19 cellular contexts compared by ENCODE assay signal in genomic region chr19:19269952-19270694, GRCh38. TPM values are rescaled to one million over a fixed set of nuclear protein-coding genes. Genes with fewer than 3 reads are reported as not detected.
"Had no signal": no experiment of that assay in that cellular context is flagged by ENCODE, and none has a peak within 500 bp of the region (broad histone marks: within the 10 kb centered on the region; RNA-seq: fewer than 3 reads in every experiment).

No MANE protein-coding gene starts in this region.

- H3K4me3 Mint-ChIP-seq: activated naive CD8-positive, alpha-beta T cell; memory B cell; nephron; T-helper 17 cell had no signal

- H3K27me3 ChIP-seq: breast epithelium had no signal

- H3K36me3 ChIP-seq: breast epithelium, sigmoid colon had no signal

- H3K4me1 ChIP-seq: breast epithelium had no signal

- H3K27ac Mint-ChIP-seq: activated naive CD8-positive, alpha-beta T cell; memory B cell; nephron; T-helper 17 cell had no signal

- H3K27ac ChIP-seq: breast epithelium, left lung, sigmoid colon had no signal

- DNase-seq: activated CD4-positive, alpha-beta T cell treated with anti-CD3 and anti-CD28 coated beads, Interleukin-2, amount 50 U/mL, for 1 hour; activated effector memory CD4-positive, alpha-beta T cell treated with anti-CD3 and anti-CD28 coated beads, Interleukin-2, amount 50 U/mL, for 16 hours; activated T-cell treated with anti-CD3 and anti-CD28 coated beads, Interleukin-2, amount 50 U/mL, for 1 hour; head of caudate nucleus; sigmoid colon; stimulated activated CD4-positive, alpha-beta T cell treated with anti-CD3 and anti-CD28 coated beads, Interleukin-12 subunit alpha, Interleukin-12 subunit beta, amount 100 ng/mL, for 4 hours; stimulated activated naive CD4-positive, alpha-beta T cell treated with Interleukin-2 at 50 U/mL for 16 hours; T-helper 17 cell had no signal

- H3K9me3 Mint-ChIP-seq: memory B cell, nephron had no signal

- H3K36me3 Mint-ChIP-seq: activated naive CD8-positive, alpha-beta T cell; memory B cell had no signal

- ATAC-seq: esophagus mucosa, left lung, T-helper 17 cell had no signal

- H3K4me3 ChIP-seq: breast epithelium, left lung, sigmoid colon had no signal

- H3K9me3 ChIP-seq: breast epithelium, left lung, sigmoid colon had no signal

RNA-seq across cellular contexts. Expression of gene TM6SF2, which starts 3.0 kb away (rescaled TPM):
- total RNA-seq: cerebellum, dermis microvascular lymphatic vessel endothelial cell, esophagus mucosa, pulmonary artery endothelial cell, T-helper 17 cell had no signal

RNA-seq across cellular contexts. Expression of gene NCAN, which starts 58.4 kb away (rescaled TPM):
- total RNA-seq: breast epithelium, esophagus mucosa, left lung, osteocyte, pulmonary artery endothelial cell, T-helper 17 cell, ureter had no signal
